Comparison of ENCODE assay signal across 8 cellular contexts in the genomic region with DNA sequence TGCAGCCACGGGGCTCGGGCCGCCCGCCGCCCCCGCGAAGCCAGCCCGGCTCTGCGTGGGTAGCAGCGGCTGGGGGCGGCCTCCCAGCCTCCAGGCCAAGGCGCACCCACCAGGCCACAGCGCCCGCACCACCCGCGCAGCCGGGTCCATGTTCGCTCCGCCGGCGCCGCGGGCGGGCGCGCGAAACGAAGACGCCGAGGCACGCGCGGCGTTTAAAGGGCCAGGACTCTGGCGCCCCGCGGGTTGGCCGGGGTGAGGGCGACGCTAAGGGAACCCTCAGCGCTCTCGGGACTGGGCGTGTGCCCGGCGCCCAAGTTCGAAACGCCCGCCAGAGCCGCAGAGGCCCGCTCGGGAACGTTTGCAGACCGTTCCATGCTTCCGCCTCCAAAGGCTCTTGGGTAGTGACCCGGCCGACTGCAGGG. TPM values are rescaled to one million over a fixed set of nuclear protein-coding genes. Genes with fewer than 3 reads are reported as not detected.
DNase-seq lines count a peak whose midpoint lies in the region; ATAC-seq and TF ChIP-seq lines count a peak whose summit lies in the region.

A gene (minus strand): TSS at position 162 of the 422 bp plus-strand sequence. CDS start 12 bp downstream, at position 150.

- H3K27me3 Mint-ChIP-seq in osteocyte (ENCODE audit: unreplicated experiment): peaks cover 16% of the 10 kb centered on the region

- no peaks in the 10 kb centered on the region for H3K9me3 ChIP-seq in thoracic aorta

- DNase-seq in EH (ENCODE audit: low read depth): peak; percentile 84
- peak; percentile 83 for DNase-seq in KBM-7
- DNase-seq in SKM-1 (lab: John Stamatoyannopoulos, UW; ENCODE audit: unreplicated experiment): peak; percentile 28
- peak; percentile 69 to 83 for DNase-seq in activated naive CD4-positive, alpha-beta T cell treated with anti-CD3 and anti-CD28 coated beads, Interleukin-2, amount 50 U/mL, for 72 hours (ENCODE audit: low spot score in 2 of 2)
- DNase-seq in head of caudate nucleus: peak; percentile 63 to 94 (median 88)
- DNase-seq in osteocyte (ENCODE audit: extremely low spot score, unreplicated experiment): peak; percentile 92
- no peak for DNase-seq in thoracic aorta (ENCODE audit: low spot score)

- ATAC-seq in GM21619 (IDR thresholded peaks at IDR 0.05; ENCODE audit: unreplicated experiment) (peak; percentile 59), thoracic aorta (ENCODE audit: insufficient number of reproducible peaks, low FRiP score, low read depth) (peak; percentile 87)
- peak; percentile 56 to 76 for ATAC-seq in activated naive CD4-positive, alpha-beta T cell treated with anti-CD3 and anti-CD28 coated beads, Interleukin-2, amount 50 U/mL, for 72 hours

- H3K4me3 ChIP-seq in thoracic aorta: peak within 1 kb of the TSS; percentile 94

- TF ChIP-seq CTCF in osteocyte (IDR thresholded peaks at IDR 0.05): no peak
- no peak for TF ChIP-seq CTCF in thoracic aorta (IDR thresholded peaks at IDR 0.05)

- in situ Hi-C loops in KBM-7 (cut with MboI; ENCODE audit: low pct_unique_long_range_greater_than_20kb, low sequenced_read_pairs): no loop called here

- peaks cover 3% of the 10 kb centered on the region for H3K36me3 ChIP-seq in thoracic aorta

- H3K9me3 Mint-ChIP-seq in activated naive CD4-positive, alpha-beta T cell treated with anti-CD3 and anti-CD28 coated beads, Interleukin-2, amount 50 U/mL, for 72 hours: no peaks in the 10 kb centered on the region
- H3K9me3 Mint-ChIP-seq in osteocyte (ENCODE audit: unreplicated experiment): no peaks in the 10 kb centered on the region

- H3K4me1 ChIP-seq in thoracic aorta (ENCODE audit: control insufficient read depth in 1 of 2, low read depth in 2 of 2): peaks cover 23 to 32% of the 10 kb centered on the region in 2 donors

- H3K27ac Mint-ChIP-seq in activated naive CD4-positive, alpha-beta T cell treated with anti-CD3 and anti-CD28 coated beads, Interleukin-2, amount 50 U/mL, for 72 hours: peak within 1 kb of the TSS; percentile 91 to 99
- peak within 1 kb of the TSS; percentile 95 for H3K27ac Mint-ChIP-seq in osteocyte (ENCODE audit: unreplicated experiment)

- intact Hi-C loops in head of caudate nucleus (cut with DNase I): no loop called here

- no peaks in the 10 kb centered on the region for H3K27me3 ChIP-seq in thoracic aorta (replicated peaks; ENCODE audit: insufficient read depth)

- H3K36me3 Mint-ChIP-seq in activated naive CD4-positive, alpha-beta T cell treated with anti-CD3 and anti-CD28 coated beads, Interleukin-2, amount 50 U/mL, for 72 hours: peaks cover 0 to 5% of the 10 kb centered on the region in 2 donors
- H3K36me3 Mint-ChIP-seq in osteocyte (ENCODE audit: unreplicated experiment): peaks cover 4% of the 10 kb centered on the region

- peaks cover 31% of the 10 kb centered on the region for H3K4me1 Mint-ChIP-seq in osteocyte (ENCODE audit: unreplicated experiment)

- H3K27ac ChIP-seq in thoracic aorta: peak within 1 kb of the TSS; percentile 90 to 98

- peak within 1 kb of the TSS; percentile 95 for H3K4me3 Mint-ChIP-seq in osteocyte (ENCODE audit: unreplicated experiment)

RNA-seq across cellular contexts. Expression of the gene that starts here (rescaled TPM):
- 10 to 100 TPM in 1 of 2 donors, 1 to 10 TPM in 1; 6.6 to 50.6 TPM for total RNA-seq in activated naive CD4-positive, alpha-beta T cell treated with anti-CD3 and anti-CD28 coated beads, Interleukin-2, amount 50 U/mL, for 72 hours
- 79.2 and 80.3 TPM in 2 replicates for total RNA-seq in osteocyte
- 10 to 100 TPM; 57.9 to 66.0 TPM for total RNA-seq in thoracic aorta
